Comparison of ENCODE assay signal across 2 cellular contexts in genomic region chr12:52795332-52795674, GRCh38. TPM values are rescaled to one million over a fixed set of nuclear protein-coding genes. Genes with fewer than 3 reads are reported as not detected.
"Had no signal": no experiment of that assay in that cellular context is flagged by ENCODE, and none has a peak within 500 bp of the region (broad histone marks: within the 10 kb centered on the region; RNA-seq: fewer than 3 reads in every experiment).

No MANE protein-coding gene starts in this region.

RNA-seq across cellular contexts. Expression of gene KRT3, which starts 0.6 kb away (rescaled TPM):
- total RNA-seq: G401, GM12878 had no signal

RNA-seq across cellular contexts. Expression of gene KRT76, which starts 18.2 kb away (rescaled TPM):
- total RNA-seq: G401, GM12878 had no signal

RNA-seq across cellular contexts. Expression of gene KRT4, which starts 18.6 kb away (rescaled TPM):
- total RNA-seq: G401, GM12878 had no signal

RNA-seq across cellular contexts. Expression of gene KRT79, which starts 38.8 kb away (rescaled TPM):
- total RNA-seq: G401, GM12878 had no signal

RNA-seq across cellular contexts. Expression of gene KRT78, which starts 53.5 kb away (rescaled TPM):
- total RNA-seq: GM12878 had no signal
